ENCODE assay signal across 8 cellular contexts in the genomic region with DNA sequence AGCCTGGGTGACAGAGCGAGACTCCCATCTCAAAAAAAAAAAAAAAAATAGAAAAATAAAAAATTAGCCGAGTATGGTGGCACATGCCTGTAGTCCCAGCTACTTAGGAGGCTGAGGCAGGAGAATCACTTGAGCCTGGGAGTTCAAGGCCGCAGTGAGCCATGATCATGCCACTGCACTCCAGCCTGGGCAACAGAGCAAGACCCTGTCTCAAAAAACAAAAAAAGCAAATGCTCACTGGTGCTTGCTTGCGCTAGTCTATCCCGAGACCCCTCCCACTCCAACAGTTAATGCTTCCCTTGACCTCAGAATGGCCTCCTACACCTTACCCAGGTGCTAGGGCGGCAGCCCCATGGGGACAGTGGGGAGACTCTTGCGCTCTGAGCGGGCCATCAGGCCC. TPM values are rescaled to one million over a fixed set of nuclear protein-coding genes. Genes with fewer than 3 reads are reported as not detected.
A peak's percentile ranks its signal among the peaks of the same experiment; 100 is the strongest.
DNase-seq lines count a peak whose midpoint lies in the region; ATAC-seq, FAIRE-seq and TF ChIP-seq lines count a peak whose summit lies in the region.
"Not testable (repeated sequence)": the region's sequence is repeated elsewhere in the genome, so short reads cannot be mapped to it uniquely, and the experiment has no call there.
"Had no signal": no experiment of that assay in that cellular context is flagged by ENCODE, and none has a peak within 500 bp of the region (broad histone marks: within the 10 kb centered on the region; RNA-seq: fewer than 3 reads in every experiment).

No MANE protein-coding gene starts in this region.

- not testable (repeated sequence) for H2AFZ ChIP-seq in HepG2 (ENCODE audit: low read length)

- peaks cover 26% of the 10 kb centered on the region for H3K4me1 ChIP-seq in HepG2 (ENCODE audit: insufficient read depth, low read length)

- not testable (repeated sequence) for H3K27me3 ChIP-seq in H7 (ENCODE audit: control insufficient read depth, insufficient read depth, low read length); HepG2 (ENCODE audit: control insufficient read depth in 1 of 2, insufficient read depth in 2 of 2, low read length in 2 of 2)

- H3K27me3 Mint-ChIP-seq in activated T-cell treated with anti-CD3 and anti-CD28 coated beads, Interleukin-2, amount 50 U/mL, for 24 hours; chondrocyte (ENCODE audit: low read depth): not testable (repeated sequence)

- H3K4me2 ChIP-seq in HepG2 (ENCODE audit: low read depth, low read length) = not testable (repeated sequence)

- ATAC-seq in HepG2 = not testable (repeated sequence)
- peak; percentile 28 for ATAC-seq in stimulated activated effector memory CD8-positive, alpha-beta T cell treated with anti-CD3 and anti-CD28 coated beads, Interleukin-12 subunit alpha, Interleukin-12 subunit beta, amount 100 ng/mL, for 72 hours

- not testable (repeated sequence) for H3K79me2 ChIP-seq in HepG2 (ENCODE audit: insufficient read depth, low read length)

- H3K36me3 ChIP-seq in H7 (replicated peaks; ENCODE audit: control insufficient read depth, insufficient read depth, low read length); HepG2 (replicated peaks in 1 of 2; ENCODE audit: control insufficient read depth in 1 of 2, insufficient read depth in 2 of 2, low read length in 2 of 2): not testable (repeated sequence)

- FAIRE-seq in HepG2 (lab: Jason Lieb, UNC) = not testable (repeated sequence)

- TF ChIP-seq RAD21 in HepG2 (CRISPR knock-in tag; IDR thresholded peaks at IDR 0.05) = not testable (repeated sequence)

- POLR2A ChIA-PET in RWPE1 (lab: Yijun Ruan, JAX; ENCODE audit: low non-redundant PET) = not testable (repeated sequence)
- POLR2A ChIA-PET in HepG2 (lab: Yijun Ruan, JAX) = interaction anchor here (1.7 to 9.0 kb wide), 3 partner anchors 10 to 58 kb away, joined by 7 to 92 read pairs (median 40); a partner anchor contains a TSS

- WGBS in HepG2 (ENCODE audit: low lambda C conversion rate) = 97% methylated on average over 7 of the region's 8 CpGs

- in situ Hi-C loops in HepG2 (cut with HindIII; ENCODE audit: extremely low pct_ligation_motif_present, low pct_unique_long_range_greater_than_20kb) = not testable (repeated sequence)

- H3K9me3 ChIP-seq in HepG2 (ENCODE audit: low read length) = not testable (repeated sequence)

- H3K9ac ChIP-seq in HepG2 (ENCODE audit: insufficient read depth, low read depth, low read length) = not testable (repeated sequence)

- DNase-seq in H7 = peak; percentile 21
- not testable (repeated sequence) for DNase-seq in RWPE1 (ENCODE audit: low spot score); activated T-cell treated with anti-CD3 and anti-CD28 coated beads, Interleukin-2, amount 50 U/mL, for 24 hours; chondrocyte (ENCODE audit: low spot score); HepG2 (ENCODE audit: low spot score); stimulated activated effector memory CD8-positive, alpha-beta T cell treated with anti-CD3 and anti-CD28 coated beads, Interleukin-12 subunit alpha, Interleukin-12 subunit beta, amount 100 ng/mL, for 72 hours (ENCODE audit: low spot score in 2 of 2)

- peak overlapping the region; percentile 38 for H3K27ac Mint-ChIP-seq in activated T-cell treated with anti-CD3 and anti-CD28 coated beads, Interleukin-2, amount 50 U/mL, for 24 hours
- H3K27ac Mint-ChIP-seq in chondrocyte (ENCODE audit: unreplicated experiment) = peak overlapping the region; percentile 17
- not testable (repeated sequence) for H3K27ac Mint-ChIP-seq in stimulated activated effector memory CD8-positive, alpha-beta T cell treated with anti-CD3 and anti-CD28 coated beads, Interleukin-12 subunit alpha, Interleukin-12 subunit beta, amount 100 ng/mL, for 72 hours

- not testable (repeated sequence) for H3K9me3 Mint-ChIP-seq in activated T-cell treated with anti-CD3 and anti-CD28 coated beads, Interleukin-2, amount 50 U/mL, for 24 hours; chondrocyte (ENCODE audit: low read depth); stimulated activated effector memory CD8-positive, alpha-beta T cell treated with anti-CD3 and anti-CD28 coated beads, Interleukin-12 subunit alpha, Interleukin-12 subunit beta, amount 100 ng/mL, for 72 hours

- not testable (repeated sequence) for H4K20me1 ChIP-seq in HepG2 (ENCODE audit: insufficient read depth, low read length)

- peak overlapping the region; percentile 45 for H3K27ac ChIP-seq in RWPE1
- not testable (repeated sequence) for H3K27ac ChIP-seq in HepG2 (ENCODE audit: extremely low read length, insufficient read depth, low read length)

- H3K4me3 ChIP-seq in H7 (ENCODE audit: insufficient read depth, low read depth, low read length); HepG2 (replicated peaks in 1 of 3; ENCODE audit: insufficient read depth in 1 of 3, low read depth in 2 of 3, low read length in 3 of 3): not testable (repeated sequence)

- not testable (repeated sequence) for TF ChIP-seq POLR2A in HepG2 (IDR thresholded peaks at IDR 0.05; ENCODE audit: insufficient read depth in 1 of 2, low read depth in 2 of 2, low read length in 2 of 2)

- H3K36me3 Mint-ChIP-seq in activated T-cell treated with anti-CD3 and anti-CD28 coated beads, Interleukin-2, amount 50 U/mL, for 24 hours (ENCODE audit: low read depth) = peaks cover 28% of the 10 kb centered on the region
- H3K36me3 Mint-ChIP-seq in chondrocyte (ENCODE audit: low read depth); stimulated activated effector memory CD8-positive, alpha-beta T cell treated with anti-CD3 and anti-CD28 coated beads, Interleukin-12 subunit alpha, Interleukin-12 subunit beta, amount 100 ng/mL, for 72 hours: not testable (repeated sequence)

- intact Hi-C loops in HepG2 (cut with micrococcal nuclease; ENCODE audit: unreplicated experiment) = not testable (repeated sequence)

- not testable (repeated sequence) for TF ChIP-seq EP300 in HepG2 (IDR thresholded peaks at IDR 0.05; ENCODE audit: low read depth in 2 of 2, low read length in 2 of 2); HepG2 (CRISPR knock-in tag; IDR thresholded peaks at IDR 0.05; ENCODE audit: borderline replicate concordance)

- BruUV-seq in HepG2 (replicated peaks; lab: Mats Ljungman, UMichigan) = not testable (repeated sequence)

- TF ChIP-seq CTCF in RWPE1 (conservative IDR thresholded peaks at IDR 0.05; ENCODE audit: low read depth); chondrocyte (IDR thresholded peaks at IDR 0.05); HepG2 (CRISPR knock-in tag; IDR thresholded peaks at IDR 0.05): not testable (repeated sequence)

- H3K4me3 Mint-ChIP-seq in activated T-cell treated with anti-CD3 and anti-CD28 coated beads, Interleukin-2, amount 50 U/mL, for 24 hours; chondrocyte (ENCODE audit: unreplicated experiment); stimulated activated effector memory CD8-positive, alpha-beta T cell treated with anti-CD3 and anti-CD28 coated beads, Interleukin-12 subunit alpha, Interleukin-12 subunit beta, amount 100 ng/mL, for 72 hours: not testable (repeated sequence)

- CTCF ChIA-PET in RWPE1 (lab: Yijun Ruan, JAX) = interaction anchor here (0.9 kb wide), 1 partner anchor 20 kb away, joined by 6 read pairs; no protein-coding TSS in a partner anchor
- CTCF ChIA-PET in HepG2 (lab: Yijun Ruan, JAX; ENCODE audit: low intra/inter-chr PET ratio, low total read pairs) = not testable (repeated sequence)

- not testable (repeated sequence) for H3K4me1 Mint-ChIP-seq in activated T-cell treated with anti-CD3 and anti-CD28 coated beads, Interleukin-2, amount 50 U/mL, for 24 hours (ENCODE audit: low read depth); chondrocyte (ENCODE audit: low read depth); stimulated activated effector memory CD8-positive, alpha-beta T cell treated with anti-CD3 and anti-CD28 coated beads, Interleukin-12 subunit alpha, Interleukin-12 subunit beta, amount 100 ng/mL, for 72 hours

RNA-seq across cellular contexts. Expression of a gene that starts 9.9 kb away (rescaled TPM):
- 176 and 179 TPM in 2 replicates for total RNA-seq in H7 (2014; rRNA removed; shearing (Covaris generic))
- total RNA-seq in chondrocyte (74.6 to 100 TPM (median 76.1 TPM) in 3 replicates), HepG2 (2016; rRNA removed; fragmentation: Illumina TruSeq; extraction: Trizol) (108 and 116 TPM in 2 replicates)
- 78.9 and 87.4 TPM in 2 replicates for total RNA-seq in HepG2 (2016; cell fraction: cytosol; rRNA removed; fragmentation: Illumina TruSeq; extraction: Trizol; ENCODE audit: low read depth)
- total RNA-seq in HepG2 (2016; cell fraction: insoluble cytoplasmic fraction; rRNA removed; fragmentation: Illumina TruSeq; extraction: Trizol) = 115 and 120 TPM in 2 replicates
- total RNA-seq in HepG2 (2016; cell fraction: membrane; rRNA removed; fragmentation: Illumina TruSeq; extraction: Trizol) = 123 and 146 TPM in 2 replicates
- 37.3 and 42.3 TPM in 2 replicates for total RNA-seq in HepG2 (2016; cell fraction: nucleus; rRNA removed; fragmentation: Illumina TruSeq; extraction: Trizol)
- polyA plus RNA-seq in HepG2 (2011; rRNA removed) = 48.4 and 62.5 TPM in 2 replicates
- polyA plus RNA-seq in HepG2 (2011; cell fraction: cytosol; rRNA removed) = 60.7 and 102 TPM in 2 replicates
- polyA plus RNA-seq in HepG2 (2011; cell fraction: nucleus; rRNA removed) = 41.6 and 44.7 TPM in 2 replicates
- 50.3 and 65.0 TPM in 2 replicates for polyA plus RNA-seq in HepG2 (2012)
- polyA plus RNA-seq in HepG2 (2016; cell fraction: cytosol; fragmentation: Illumina TruSeq; extraction: Trizol; ENCODE audit: low read depth) = 94.9 and 117 TPM in 2 replicates
- 117 and 124 TPM in 2 replicates for polyA plus RNA-seq in HepG2 (2016; cell fraction: insoluble cytoplasmic fraction; fragmentation: Illumina TruSeq; extraction: Trizol; ENCODE audit: low read depth)
- 122 and 128 TPM in 2 replicates for polyA plus RNA-seq in HepG2 (2016; cell fraction: membrane; fragmentation: Illumina TruSeq; extraction: Trizol; ENCODE audit: low read depth)
- polyA plus RNA-seq in HepG2 (2016; cell fraction: nucleus; fragmentation: Illumina TruSeq; extraction: Trizol; ENCODE audit: insufficient read depth, low read depth) = 84.2 and 86.9 TPM in 2 replicates
- polyA minus RNA-seq in HepG2 (2011; rRNA and poly(A)+ RNA removed; ENCODE audit: low replicate concordance) = 23.6 and 42.8 TPM in 2 replicates
- 18.8 and 24.2 TPM in 2 replicates for polyA minus RNA-seq in HepG2 (2011; cell fraction: cytosol; rRNA and poly(A)+ RNA removed)
- 17.2 and 19.7 TPM in 2 replicates for polyA minus RNA-seq in HepG2 (2011; cell fraction: nucleus; rRNA and poly(A)+ RNA removed)

RNA-seq across cellular contexts. Expression of a gene that starts 39.3 kb away (rescaled TPM):
- total RNA-seq in H7 (2014; rRNA removed; shearing (Covaris generic)) = 204 and 229 TPM in 2 replicates
- total RNA-seq in chondrocyte = 35.5 to 56.0 TPM (median 36.6 TPM) in 3 replicates
- total RNA-seq in HepG2 (2016; rRNA removed; fragmentation: Illumina TruSeq; extraction: Trizol) = 93.6 and 105 TPM in 2 replicates
- total RNA-seq in HepG2 (2016; cell fraction: cytosol; rRNA removed; fragmentation: Illumina TruSeq; extraction: Trizol; ENCODE audit: low read depth) = 8.6 and 9.2 TPM in 2 replicates
- 80.4 and 107 TPM in 2 replicates for total RNA-seq in HepG2 (2016; cell fraction: insoluble cytoplasmic fraction; rRNA removed; fragmentation: Illumina TruSeq; extraction: Trizol)
- total RNA-seq in HepG2 (2016; cell fraction: membrane; rRNA removed; fragmentation: Illumina TruSeq; extraction: Trizol) = 34.1 and 36.1 TPM in 2 replicates
- total RNA-seq in HepG2 (2016; cell fraction: nucleus; rRNA removed; fragmentation: Illumina TruSeq; extraction: Trizol) = 44.6 and 52.0 TPM in 2 replicates
- polyA plus RNA-seq in HepG2 (2011; rRNA removed) = 77.2 and 89.7 TPM in 2 replicates
- polyA plus RNA-seq in HepG2 (2011; cell fraction: cytosol; rRNA removed) = 83.5 and 98.7 TPM in 2 replicates
- polyA plus RNA-seq in HepG2 (2011; cell fraction: nucleus; rRNA removed) = 75.2 and 87.6 TPM in 2 replicates
- polyA plus RNA-seq in HepG2 (2012) = 40.0 and 41.8 TPM in 2 replicates
- polyA plus RNA-seq in HepG2 (2016; cell fraction: cytosol; fragmentation: Illumina TruSeq; extraction: Trizol; ENCODE audit: low read depth) = 7.1 and 7.6 TPM in 2 replicates
- polyA plus RNA-seq in HepG2 (2016; cell fraction: insoluble cytoplasmic fraction; fragmentation: Illumina TruSeq; extraction: Trizol; ENCODE audit: low read depth) = 74.9 and 86.7 TPM in 2 replicates
- 19.0 and 21.3 TPM in 2 replicates for polyA plus RNA-seq in HepG2 (2016; cell fraction: membrane; fragmentation: Illumina TruSeq; extraction: Trizol; ENCODE audit: low read depth)
- 75.4 and 76.1 TPM in 2 replicates for polyA plus RNA-seq in HepG2 (2016; cell fraction: nucleus; fragmentation: Illumina TruSeq; extraction: Trizol; ENCODE audit: insufficient read depth, low read depth)
- 106 and 107 TPM in 2 replicates for polyA minus RNA-seq in HepG2 (2011; rRNA and poly(A)+ RNA removed; ENCODE audit: low replicate concordance)
- polyA minus RNA-seq in HepG2 (2011; cell fraction: cytosol; rRNA and poly(A)+ RNA removed) = 35.3 and 37.2 TPM in 2 replicates
- 14.4 and 16.7 TPM in 2 replicates for polyA minus RNA-seq in HepG2 (2011; cell fraction: nucleus; rRNA and poly(A)+ RNA removed)

RNA-seq across cellular contexts. Expression of a gene that starts 57.4 kb away (rescaled TPM):
- 0.48 TPM in 1 of 2 replicates, not detected in the other for total RNA-seq in H7 (2014; rRNA removed; shearing (Covaris generic))
- 0.15 to 0.26 TPM in 2 of 3 replicates, not detected in the other for total RNA-seq in chondrocyte
- total RNA-seq in HepG2 (2016; rRNA removed; fragmentation: Illumina TruSeq; extraction: Trizol) = 1.4 and 2.5 TPM in 2 replicates
- total RNA-seq in HepG2 (2016; cell fraction: cytosol; rRNA removed; fragmentation: Illumina TruSeq; extraction: Trizol; ENCODE audit: low read depth) = 0.62 and 1.7 TPM in 2 replicates
- total RNA-seq in HepG2 (2016; cell fraction: insoluble cytoplasmic fraction; rRNA removed; fragmentation: Illumina TruSeq; extraction: Trizol) = 1.4 and 2.0 TPM in 2 replicates
- total RNA-seq in HepG2 (2016; cell fraction: membrane; rRNA removed; fragmentation: Illumina TruSeq; extraction: Trizol) = 0.99 and 1.0 TPM in 2 replicates
- 0.81 and 3.7 TPM in 2 replicates for total RNA-seq in HepG2 (2016; cell fraction: nucleus; rRNA removed; fragmentation: Illumina TruSeq; extraction: Trizol)
- 5.2 and 11.1 TPM in 2 replicates for polyA plus RNA-seq in HepG2 (2011; rRNA removed)
- 2.1 and 2.3 TPM in 2 replicates for polyA plus RNA-seq in HepG2 (2011; cell fraction: cytosol; rRNA removed)
- polyA plus RNA-seq in HepG2 (2011; cell fraction: nucleus; rRNA removed) = 54.9 and 71.6 TPM in 2 replicates
- 5.1 and 14.1 TPM in 2 replicates for polyA plus RNA-seq in HepG2 (2012)
- polyA plus RNA-seq in HepG2 (2016; cell fraction: cytosol; fragmentation: Illumina TruSeq; extraction: Trizol; ENCODE audit: low read depth) = 0.45 and 0.55 TPM in 2 replicates
- polyA plus RNA-seq in HepG2 (2016; cell fraction: insoluble cytoplasmic fraction; fragmentation: Illumina TruSeq; extraction: Trizol; ENCODE audit: low read depth) = 1.1 and 1.2 TPM in 2 replicates
- polyA plus RNA-seq in HepG2 (2016; cell fraction: membrane; fragmentation: Illumina TruSeq; extraction: Trizol; ENCODE audit: low read depth) = 0.57 and 0.72 TPM in 2 replicates
- 3.4 and 5.2 TPM in 2 replicates for polyA plus RNA-seq in HepG2 (2016; cell fraction: nucleus; fragmentation: Illumina TruSeq; extraction: Trizol; ENCODE audit: insufficient read depth, low read depth)
- 4.8 TPM in 1 of 2 replicates, not detected in the other for polyA minus RNA-seq in HepG2 (2011; rRNA and poly(A)+ RNA removed; ENCODE audit: low replicate concordance)
- polyA minus RNA-seq in HepG2 (2011; cell fraction: cytosol; rRNA and poly(A)+ RNA removed) = 1.7 and 2.6 TPM in 2 replicates
- polyA minus RNA-seq in HepG2 (2011; cell fraction: nucleus; rRNA and poly(A)+ RNA removed) = 10.8 and 12.4 TPM in 2 replicates
- total RNA-seq: CD4-positive, alpha-beta memory T cell; Daoy had no signal
- polyA plus RNA-seq: CD4-positive, alpha-beta memory T cell had no signal

RNA-seq across cellular contexts. Expression of a gene that starts 58.5 kb away (rescaled TPM):
- 29.4 and 39.9 TPM in 2 replicates for total RNA-seq in H7 (2014; rRNA removed; shearing (Covaris generic))
- total RNA-seq in chondrocyte (177 to 258 TPM (median 181 TPM) in 3 replicates), HepG2 (2016; rRNA removed; fragmentation: Illumina TruSeq; extraction: Trizol) (3.2 and 4.6 TPM in 2 replicates)
- 0.71 and 0.91 TPM in 2 replicates for total RNA-seq in HepG2 (2016; cell fraction: cytosol; rRNA removed; fragmentation: Illumina TruSeq; extraction: Trizol; ENCODE audit: low read depth)
- total RNA-seq in HepG2 (2016; cell fraction: insoluble cytoplasmic fraction; rRNA removed; fragmentation: Illumina TruSeq; extraction: Trizol) = 3.2 and 6.0 TPM in 2 replicates
- 1.8 TPM in 2 replicates for total RNA-seq in HepG2 (2016; cell fraction: membrane; rRNA removed; fragmentation: Illumina TruSeq; extraction: Trizol)
- 7.3 and 7.6 TPM in 2 replicates for total RNA-seq in HepG2 (2016; cell fraction: nucleus; rRNA removed; fragmentation: Illumina TruSeq; extraction: Trizol)
- polyA plus RNA-seq in HepG2 (2011; rRNA removed) = 34.1 and 40.4 TPM in 2 replicates
- 40.0 and 43.7 TPM in 2 replicates for polyA plus RNA-seq in HepG2 (2011; cell fraction: cytosol; rRNA removed)
- polyA plus RNA-seq in HepG2 (2011; cell fraction: nucleus; rRNA removed) = 66.8 and 77.1 TPM in 2 replicates
- 11.3 and 22.4 TPM in 2 replicates for polyA plus RNA-seq in HepG2 (2012)
- 1.5 and 1.7 TPM in 2 replicates for polyA plus RNA-seq in HepG2 (2016; cell fraction: cytosol; fragmentation: Illumina TruSeq; extraction: Trizol; ENCODE audit: low read depth)
- 5.5 and 5.8 TPM in 2 replicates for polyA plus RNA-seq in HepG2 (2016; cell fraction: insoluble cytoplasmic fraction; fragmentation: Illumina TruSeq; extraction: Trizol; ENCODE audit: low read depth)
- polyA plus RNA-seq in HepG2 (2016; cell fraction: membrane; fragmentation: Illumina TruSeq; extraction: Trizol; ENCODE audit: low read depth) = 2.3 and 2.5 TPM in 2 replicates
- 16.6 and 21.3 TPM in 2 replicates for polyA plus RNA-seq in HepG2 (2016; cell fraction: nucleus; fragmentation: Illumina TruSeq; extraction: Trizol; ENCODE audit: insufficient read depth, low read depth)
- polyA minus RNA-seq in HepG2 (2011; rRNA and poly(A)+ RNA removed; ENCODE audit: low replicate concordance) = 22.5 and 88.0 TPM in 2 replicates
- 12.3 and 15.6 TPM in 2 replicates for polyA minus RNA-seq in HepG2 (2011; cell fraction: cytosol; rRNA and poly(A)+ RNA removed)
- polyA minus RNA-seq in HepG2 (2011; cell fraction: nucleus; rRNA and poly(A)+ RNA removed) = 35.0 and 45.0 TPM in 2 replicates
